In the genomic region with DNA sequence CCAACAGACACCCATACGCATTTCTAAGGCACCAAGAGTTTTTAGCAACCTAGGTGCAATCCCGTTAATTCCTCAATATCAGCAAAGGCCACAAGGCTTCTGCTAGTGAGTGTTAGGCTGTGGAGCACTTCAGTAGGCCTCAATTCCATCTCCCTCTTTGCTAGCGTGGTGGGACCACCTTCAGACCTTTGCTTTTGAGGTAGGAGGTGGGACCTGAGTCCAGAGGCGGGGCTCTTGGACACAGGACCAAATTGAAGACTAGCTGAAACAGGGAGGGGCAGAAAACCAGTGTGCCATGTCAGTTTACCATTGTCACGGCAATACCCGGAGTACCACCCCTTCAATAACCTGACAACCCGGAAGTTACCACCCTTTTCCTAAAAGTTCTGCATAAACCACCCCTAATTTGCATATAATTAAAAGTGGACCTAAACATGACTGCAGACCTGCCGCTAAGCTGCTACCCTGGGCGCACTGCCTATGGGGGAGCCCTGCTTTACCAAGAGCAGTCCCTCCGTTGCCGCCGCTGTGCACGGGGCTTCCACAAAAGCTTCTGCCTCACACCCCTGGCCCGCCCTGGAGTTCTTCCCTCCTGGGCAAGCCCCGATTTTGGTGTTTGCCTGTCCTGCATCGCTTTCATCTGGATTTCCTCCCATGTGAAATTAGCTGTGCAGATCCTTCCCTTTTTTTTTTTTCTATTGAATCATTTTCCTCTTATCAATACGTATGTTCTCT, we compare ENCODE assay signal across 38 cellular contexts. TPM values are rescaled to one million over a fixed set of nuclear protein-coding genes. Genes with fewer than 3 reads are reported as not detected.
"Had no signal": no experiment of that assay in that cellular context is flagged by ENCODE, and none has a peak within 500 bp of the region (broad histone marks: within the 10 kb centered on the region; RNA-seq: fewer than 3 reads in every experiment).

No MANE protein-coding gene starts in this region.

- H3K27me3 ChIP-seq: MG63 had no signal

- H3K4me3 ChIP-seq: MG63 had no signal

- H3K27ac ChIP-seq: KMS-11 had no signal

- DNase-seq: Kasumi-1, KG1, MG63, MM.1S, MV-4-11, NCI-H1048, NCI-H1092, NCI-H1092 treated with DMSO at 0.1 percent for 48 hours, NCI-H1105, NCI-H1105 treated with DMSO at 0.1 percent for 48 hours, NCI-H1417, NCI-H1417 treated with DMSO at 0.1 percent for 48 hours, NCI-H1436, NCI-H1436 treated with DMSO at 0.1 percent for 48 hours, NCI-H146, NCI-H1694, NCI-H1694 treated with DMSO at 0.1 percent for 48 hours, NCI-H187, NCI-H187 treated with DMSO at 0.1 percent for 48 hours, NCI-H1930, NCI-H2029, NCI-H2029 treated with DMSO at 0.1 percent for 48 hours, NCI-H2081, NCI-H2081 treated with DMSO at 0.1 percent for 48 hours, NCI-H2107, NCI-H2171, NCI-H2171 treated with DMSO at 0.1 percent for 48 hours, NCI-H2227 treated with DMSO at 0.1 percent for 48 hours, NCI-H226, NCI-H345, NCI-H446, NCI-H446 treated with DMSO at 0.1 percent for 48 hours, NCI-H510A, NCI-H510A treated with DMSO at 0.1 percent for 48 hours, NCI-H524 had no signal

- H3K9ac ChIP-seq: KMS-11 had no signal

- H3K9me3 ChIP-seq: MG63 had no signal

- H3K4me2 ChIP-seq: KMS-11 had no signal

- H3K36me3 ChIP-seq: MG63 had no signal

RNA-seq across cellular contexts. Expression of a gene that starts 41.1 kb away (rescaled TPM):
- total RNA-seq: M059J, MCF 10A had no signal
